ENCODE assay signal across 25 cellular contexts in genomic region chr11:85776951-85777602, GRCh38. TPM values are rescaled to one million over a fixed set of nuclear protein-coding genes. Genes with fewer than 3 reads are reported as not detected.
DNase-seq lines count a peak whose midpoint lies in the region; ATAC-seq and TF ChIP-seq lines count a peak whose summit lies in the region.
"Had no signal": no experiment of that assay in that cellular context is flagged by ENCODE, and none has a peak within 500 bp of the region (broad histone marks: within the 10 kb centered on the region; RNA-seq: fewer than 3 reads in every experiment).

No MANE protein-coding gene starts in this region.

- intact Hi-C loops in Caco-2 (cut with micrococcal nuclease; ENCODE audit: unreplicated experiment) (loop anchor here (2.0 kb wide), 1 partner anchor 16 kb away; no protein-coding TSS in a partner anchor), PC-3 (cut with micrococcal nuclease) (no loop called here)

- H4K20me1 ChIP-seq in PC-3 (ENCODE audit: low read length): no peaks in the 10 kb centered on the region

- H3K9me3 Mint-ChIP-seq in Caco-2 (ENCODE audit: unreplicated experiment): no peaks in the 10 kb centered on the region
- peaks cover 6% of the 10 kb centered on the region for H3K9me3 Mint-ChIP-seq in mesothelial cell of epicardium
- peaks cover 8% of the 10 kb centered on the region for H3K9me3 Mint-ChIP-seq in endodermal cell
- H3K9me3 Mint-ChIP-seq: HFFc6 had no signal

- peaks cover 6% of the 10 kb centered on the region; the same call in 1 of the 2 replicates for H3K9me3 ChIP-seq in Caco-2
- H3K9me3 ChIP-seq in PC-3 (ENCODE audit: low read length): no peaks in the 10 kb centered on the region
- H3K9me3 ChIP-seq in endodermal cell (ENCODE audit: control insufficient read depth, low read length): peaks cover 7% of the 10 kb centered on the region
- H3K9me3 ChIP-seq: neutrophil, thoracic aorta had no signal

- H3K9me2 ChIP-seq in PC-3 (replicated peaks; ENCODE audit: low read length): no peaks in the 10 kb centered on the region

- no peaks in the 10 kb centered on the region for H3K79me2 ChIP-seq in PC-3 (ENCODE audit: low read length)

- peaks cover 56% of the 10 kb centered on the region for H3K4me1 Mint-ChIP-seq in Caco-2 (ENCODE audit: low read depth, unreplicated experiment)
- H3K4me1 Mint-ChIP-seq in mesothelial cell of epicardium: peaks cover 24% of the 10 kb centered on the region
- peaks cover 22% of the 10 kb centered on the region for H3K4me1 Mint-ChIP-seq in endodermal cell

- CTCF ChIA-PET in Caco-2 (lab: Charles Lee): no interaction called here
- CTCF ChIA-PET in PC-3 (lab: Charles Lee): no interaction called here

- H3K27ac ChIP-seq in PC-3 (ENCODE audit: low read length) (no peak overlapping the region), epithelial cell of prostate (peak overlapping the region; percentile 50), endodermal cell (ENCODE audit: low read depth, low read length) (no peak overlapping the region)
- H3K27ac ChIP-seq: KMS-11, neutrophil, thoracic aorta had no signal

- 0 out of 2 replicates have a peak overlapping the region, but pooled peaks have one; percentile 7 for H3K4me2 ChIP-seq in PC-3 (ENCODE audit: low read length)
- H3K4me2 ChIP-seq: KMS-11 had no signal

- no peaks in the 10 kb centered on the region for H3F3A ChIP-seq in PC-3 (ENCODE audit: low read length, unreplicated experiment)

- H3K36me3 ChIP-seq in Caco-2 (ENCODE audit: control insufficient read depth, insufficient read depth, low read length) (no peaks in the 10 kb centered on the region), PC-3 (ENCODE audit: low read depth, low read length) (no peaks in the 10 kb centered on the region), endodermal cell (ENCODE audit: control insufficient read depth, insufficient read depth, low read length) (no peaks in the 10 kb centered on the region)
- H3K36me3 ChIP-seq: neutrophil, thoracic aorta had no signal

- POLR2A ChIA-PET in Caco-2 (lab: Charles Lee): no interaction called here
- POLR2A ChIA-PET in PC-3 (lab: Charles Lee; ENCODE audit: unreplicated experiment): no interaction called here

- no peak for DNase-seq in Caco-2
- DNase-seq in PC-3: no peak
- DNase-seq in epithelial cell of prostate (ENCODE audit: low read depth, low spot score): no peak
- DNase-seq in midbrain (lab: John Stamatoyannopoulos, UW): peak; percentile 38
- no peak for DNase-seq in mesothelial cell of epicardium (ENCODE audit: low spot score in 2 of 2, unreplicated experiment in 2 of 2)
- DNase-seq in stimulated activated naive CD4-positive, alpha-beta T cell (lab: John Stamatoyannopoulos, UW): no peak
- DNase-seq in endodermal cell: no peak
- DNase-seq: activated CD4-positive, alpha-beta T cell treated with anti-CD3 and anti-CD28 coated beads, Interleukin-2, amount 10 ng/mL, durations not matched to agents 7 days and 5 days; activated CD8-positive, alpha-beta memory T cell treated with anti-CD3 and anti-CD28 coated beads, Interleukin-2, amount 50 U/mL, for 48 hours; activated gamma-delta T cell; amniotic stem cell; CD4-positive, alpha-beta memory T cell; cerebellar nuclear complex; DND-41; HFFc6; kidney; NCI-H1048; NCI-H2081 treated with DMSO at 0.1 percent for 48 hours; NCI-H510A treated with DMSO at 0.1 percent for 48 hours; T-cell had no signal

- no peak overlapping the region for H2AFZ ChIP-seq in PC-3 (ENCODE audit: low read length)

- no peaks in the 10 kb centered on the region for H3K27me3 ChIP-seq in Caco-2 (replicated peaks; ENCODE audit: control insufficient read depth, insufficient read depth, low read length)
- H3K27me3 ChIP-seq in PC-3 (ENCODE audit: low read length): no peaks in the 10 kb centered on the region
- H3K27me3 ChIP-seq in endodermal cell (ENCODE audit: control insufficient read depth, insufficient read depth, low read length, poor library complexity, severe bottlenecking): no peaks in the 10 kb centered on the region
- H3K27me3 ChIP-seq: neutrophil had no signal

- peak overlapping the region; percentile 74 for H3K27ac Mint-ChIP-seq in Caco-2 (ENCODE audit: unreplicated experiment)
- H3K27ac Mint-ChIP-seq in mesothelial cell of epicardium: no peak overlapping the region
- H3K27ac Mint-ChIP-seq in endodermal cell: no peak overlapping the region
- H3K27ac Mint-ChIP-seq: activated CD4-positive, alpha-beta T cell treated with anti-CD3 and anti-CD28 coated beads, Interleukin-2, amount 10 ng/mL, durations not matched to agents 7 days and 5 days; HFFc6 had no signal

- 100% methylated on average over 1 of the region's 1 CpG; no CpG with 5 or more reads in 1 of the 2 experiments for WGBS in endodermal cell (ENCODE audit: insufficient coverage in 1 of 2, insufficient read length in 1 of 2), 2 experiments

- H3K36me3 Mint-ChIP-seq in Caco-2 (ENCODE audit: insufficient read depth, unreplicated experiment): peaks cover 32% of the 10 kb centered on the region
- no peaks in the 10 kb centered on the region for H3K36me3 Mint-ChIP-seq in mesothelial cell of epicardium
- no peaks in the 10 kb centered on the region for H3K36me3 Mint-ChIP-seq in endodermal cell (ENCODE audit: low read depth)

- TF ChIP-seq CTCF in Caco-2 (IDR thresholded peaks at IDR 0.05; ENCODE audit: insufficient read depth in 1 of 2, low read depth in 1 of 2, low read length in 1 of 2, severe bottlenecking in 1 of 2, unreplicated experiment in 1 of 2) (no peak), PC-3 (conservative IDR thresholded peaks at IDR 0.05; ENCODE audit: low read depth, low read length) (no peak), mesothelial cell of epicardium (IDR thresholded peaks at IDR 0.05; ENCODE audit: unreplicated experiment) (no peak), endodermal cell (conservative IDR thresholded peaks at IDR 0.05) (no peak)

- H3K4me1 ChIP-seq in Caco-2 (peaks cover 84% of the 10 kb centered on the region), PC-3 (ENCODE audit: insufficient read depth, low read length) (peaks cover 23% of the 10 kb centered on the region), endodermal cell (ENCODE audit: control insufficient read depth, insufficient read depth, low read length) (peaks cover 7% of the 10 kb centered on the region)

- ATAC-seq in PC-3 (peak; percentile 35), HG03135 (IDR thresholded peaks at IDR 0.05; ENCODE audit: unreplicated experiment) (no peak)
- ATAC-seq: Right ventricle myocardium inferior, T-cell had no signal

- BruUV-seq in Caco-2 (replicated peaks; lab: Mats Ljungman, UMichigan) (no TSS peak), PC-3 (replicated peaks; lab: Mats Ljungman, UMichigan) (no TSS peak)

- H3K9ac ChIP-seq in PC-3 (ENCODE audit: low read length): no peak overlapping the region
- H3K9ac ChIP-seq in endodermal cell (ENCODE audit: extremely low read depth, low read length, poor library complexity, severe bottlenecking): no peak overlapping the region
- H3K9ac ChIP-seq: KMS-11 had no signal

- peak overlapping the region; percentile 45 for H3K4me3 Mint-ChIP-seq in Caco-2 (ENCODE audit: unreplicated experiment)
- no peak overlapping the region for H3K4me3 Mint-ChIP-seq in mesothelial cell of epicardium
- H3K4me3 Mint-ChIP-seq in endodermal cell: no peak overlapping the region
- H3K4me3 Mint-ChIP-seq: activated CD4-positive, alpha-beta T cell treated with anti-CD3 and anti-CD28 coated beads, Interleukin-2, amount 10 ng/mL, durations not matched to agents 7 days and 5 days; HFFc6; T-cell had no signal

- no peaks in the 10 kb centered on the region for H3K27me3 Mint-ChIP-seq in Caco-2 (ENCODE audit: insufficient read depth, unreplicated experiment)
- H3K27me3 Mint-ChIP-seq in mesothelial cell of epicardium (ENCODE audit: low read depth): no peaks in the 10 kb centered on the region
- H3K27me3 Mint-ChIP-seq in endodermal cell (ENCODE audit: insufficient read depth): no peaks in the 10 kb centered on the region
- H3K27me3 Mint-ChIP-seq: activated CD4-positive, alpha-beta T cell treated with anti-CD3 and anti-CD28 coated beads, Interleukin-2, amount 10 ng/mL, durations not matched to agents 7 days and 5 days; CD4-positive, alpha-beta memory T cell; T-cell had no signal

- H3K4me3 ChIP-seq in Caco-2 (ENCODE audit: low read depth, low read length): no peak overlapping the region
- H3K4me3 ChIP-seq in PC-3 (ENCODE audit: low read length): no peak overlapping the region
- H3K4me3 ChIP-seq in endodermal cell (ENCODE audit: low read length): no peak overlapping the region
- H3K4me3 ChIP-seq: thoracic aorta had no signal

RNA-seq across cellular contexts. Expression of gene SYTL2, which starts 33.9 kb away (rescaled TPM):
- 110 and 156 TPM in 2 replicates for total RNA-seq in Caco-2 (2022)
- total RNA-seq in PC-3 (2014; rRNA removed): 51.7 and 57.1 TPM in 2 replicates
- total RNA-seq in mesothelial cell of epicardium: 9.9 to 10.4 TPM (median 10.3 TPM) in 3 replicates
- 1 to 10 TPM; 1.7 to 3.4 TPM for total RNA-seq in endodermal cell
- 11.5 TPM for polyA plus RNA-seq in endodermal cell (2013, experiment 1 of 2)
- polyA plus RNA-seq in endodermal cell (2013, experiment 2 of 2): 11.2 TPM
